ENCODE assay signal across 8 cellular contexts in genomic region chr1:1775364-1776226, GRCh38. TPM values are rescaled to one million over a fixed set of nuclear protein-coding genes. Genes with fewer than 3 reads are reported as not detected.
DNase-seq lines count a peak whose midpoint lies in the region; ATAC-seq lines count a peak whose summit lies in the region.

No MANE protein-coding gene starts in this region.

- H3K27ac Mint-ChIP-seq in central memory CD8-positive, alpha-beta T cell (ENCODE audit: low read depth) = peak overlapping the region; percentile 62

- peak; percentile 6 for DNase-seq in NCI-H748 (lab: John Stamatoyannopoulos, UW; ENCODE audit: unreplicated experiment)
- DNase-seq in NCI-H748 treated with DMSO at 0.1 percent for 48 hours (lab: John Stamatoyannopoulos, UW) = no peak
- peak; percentile 91 for DNase-seq in NCI-H510A (lab: John Stamatoyannopoulos, UW)
- no peak for DNase-seq in central memory CD8-positive, alpha-beta T cell (ENCODE audit: low spot score in 2 of 2)
- DNase-seq in HUDEP-2 (lab: John Stamatoyannopoulos, UW; ENCODE audit: unreplicated experiment in 76 of 76) = no peak
- DNase-seq in stimulated activated CD4-positive, alpha-beta T cell treated with anti-CD3 and anti-CD28 coated beads, Interleukin-1b, Interleukin-23, amount 100 ng/mL, for 48 hours = no peak
- DNase-seq in cerebellar cortex (ENCODE audit: low spot score) = no peak

- ATAC-seq in central memory CD8-positive, alpha-beta T cell (replicated peaks; ENCODE audit: extremely low read depth, poor library complexity, severe bottlenecking) = no peak

- peak overlapping the region; percentile 78 for H3K4me3 Mint-ChIP-seq in central memory CD8-positive, alpha-beta T cell

- H3K4me1 ChIP-seq in skeletal muscle satellite cell (ENCODE audit: control insufficient read depth, insufficient read depth, low read length) = peaks cover 38% of the 10 kb centered on the region

- no peak overlapping the region for H3K4me3 ChIP-seq in skeletal muscle satellite cell (ENCODE audit: low read length)

- no peaks in the 10 kb centered on the region for H3K9me3 ChIP-seq in skeletal muscle satellite cell (replicated peaks; ENCODE audit: low read length)

- H3K27me3 Mint-ChIP-seq in central memory CD8-positive, alpha-beta T cell = no peaks in the 10 kb centered on the region

- H3K4me2 ChIP-seq in skeletal muscle satellite cell (ENCODE audit: low read length) = peak overlapping the region; percentile 48

- H3K36me3 ChIP-seq in skeletal muscle satellite cell (ENCODE audit: insufficient read depth, low read length) = peaks cover 19% of the 10 kb centered on the region

- no peaks in the 10 kb centered on the region for H3K9me3 Mint-ChIP-seq in central memory CD8-positive, alpha-beta T cell

- H3K4me1 Mint-ChIP-seq in central memory CD8-positive, alpha-beta T cell = peaks cover 40% of the 10 kb centered on the region

- no peaks in the 10 kb centered on the region for H3K27me3 ChIP-seq in skeletal muscle satellite cell (ENCODE audit: control insufficient read depth, insufficient read depth, low read length)

- peaks cover 31% of the 10 kb centered on the region for H3K36me3 Mint-ChIP-seq in central memory CD8-positive, alpha-beta T cell (ENCODE audit: insufficient read depth)

- no peak overlapping the region for H3K9ac ChIP-seq in skeletal muscle satellite cell (ENCODE audit: low read depth, low read length)

RNA-seq across cellular contexts. Expression of gene NADK, which starts 2.7 kb away (rescaled TPM):
- 43.0 and 43.6 TPM in 2 replicates for total RNA-seq in skeletal muscle satellite cell (2012; rRNA removed)

RNA-seq across cellular contexts. Expression of gene CDK11A, which starts 51.4 kb away (rescaled TPM):
- 7.1 and 10.5 TPM in 2 replicates for total RNA-seq in skeletal muscle satellite cell (2012; rRNA removed)

Comparison
In these comparisons a context has a peak if more than half of its experiments do, and no peak if none do; other contexts are left out.
1. DNase-seq: peak in NCI-H748 (single experiment) and NCI-H510A (single experiment); none in NCI-H748 treated with DMSO at 0.1 percent for 48 hours (single experiment), central memory CD8-positive, alpha-beta T cell (0 of 2), HUDEP-2 (0 of 76), stimulated activated CD4-positive, alpha-beta T cell treated with anti-CD3 and anti-CD28 coated beads, Interleukin-1b, Interleukin-23, amount 100 ng/mL, for 48 hours (single experiment) and cerebellar cortex (single experiment).